Comparison of ENCODE assay signal across 8 cellular contexts in the genomic region with DNA sequence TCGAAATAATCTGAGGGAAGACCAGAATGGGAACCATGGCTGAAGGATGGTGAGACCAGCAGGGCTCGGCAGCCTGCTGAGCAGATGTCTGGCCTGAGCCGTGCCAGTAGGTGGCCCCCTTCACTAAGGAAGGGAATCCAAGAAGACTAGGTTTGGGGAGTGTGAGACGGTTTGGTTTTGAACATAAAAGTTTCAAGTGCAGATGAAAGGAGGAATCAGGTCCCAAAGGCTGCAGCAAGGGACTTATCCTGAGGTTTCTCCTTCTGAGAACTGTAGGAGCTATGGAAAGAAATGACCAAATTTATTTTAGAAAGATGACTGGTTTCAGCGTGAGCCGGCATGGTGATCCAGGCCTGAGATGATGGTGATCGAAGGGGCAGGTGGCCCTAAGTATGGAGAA. TPM values are rescaled to one million over a fixed set of nuclear protein-coding genes. Genes with fewer than 3 reads are reported as not detected.
DNase-seq lines count a peak whose midpoint lies in the region; ATAC-seq and TF ChIP-seq lines count a peak whose summit lies in the region.

No MANE protein-coding gene starts in this region.

- no peak overlapping the region for H3K4me3 Mint-ChIP-seq in activated CD8-positive, alpha-beta memory T cell treated with anti-CD3 and anti-CD28 coated beads, Interleukin-2, amount 10 ng/mL, durations not matched to agents 7 days and 5 days
- H3K4me3 Mint-ChIP-seq in endothelial cell (ENCODE audit: unreplicated experiment), result no peak overlapping the region
- peak overlapping the region in 3 of 8 donors; percentile 8 to 50 (median 12) for H3K4me3 Mint-ChIP-seq in naive B cell

- ATAC-seq in activated CD8-positive, alpha-beta memory T cell treated with anti-CD3 and anti-CD28 coated beads, Interleukin-2, amount 10 ng/mL, durations not matched to agents 7 days and 5 days, result no peak
- ATAC-seq in naive B cell (ENCODE audit: low read depth in 2 of 2) (no peak), HG03432 (IDR thresholded peaks at IDR 0.05; ENCODE audit: unreplicated experiment) (no peak)

- peak; percentile 63 for TF ChIP-seq CTCF in endothelial cell (IDR thresholded peaks at IDR 0.05; ENCODE audit: unreplicated experiment)

- H3K27ac Mint-ChIP-seq in activated CD8-positive, alpha-beta memory T cell treated with anti-CD3 and anti-CD28 coated beads, Interleukin-2, amount 10 ng/mL, durations not matched to agents 7 days and 5 days, result no peak overlapping the region
- H3K27ac Mint-ChIP-seq in endothelial cell (ENCODE audit: unreplicated experiment) (no peak overlapping the region), naive B cell (peak overlapping the region in 4 of 6 donors; percentile 24 to 59 (median 46))

- DNase-seq in AML-193 (lab: John Stamatoyannopoulos, UW) (peak; percentile 61 to 64), HCEC 1CT (peak; percentile 63), NOMO-1 (lab: John Stamatoyannopoulos, UW; ENCODE audit: unreplicated experiment in 2 of 2) (peak; percentile 50 to 60), endothelial cell (ENCODE audit: low spot score) (peak; percentile 72), naive B cell (peak; percentile 58)
- DNase-seq in activated CD8-positive, alpha-beta memory T cell treated with anti-CD3 and anti-CD28 coated beads, Interleukin-2, amount 10 ng/mL, durations not matched to agents 7 days and 5 days, result peak; percentile 84
- peak; percentile 50 to 73 (median 68) for DNase-seq in stimulated activated naive CD4-positive, alpha-beta T cell (lab: John Stamatoyannopoulos, UW)

- peaks cover 2% of the 10 kb centered on the region for H3K27me3 Mint-ChIP-seq in activated CD8-positive, alpha-beta memory T cell treated with anti-CD3 and anti-CD28 coated beads, Interleukin-2, amount 10 ng/mL, durations not matched to agents 7 days and 5 days
- H3K27me3 Mint-ChIP-seq in endothelial cell (ENCODE audit: unreplicated experiment) (peaks cover 5% of the 10 kb centered on the region), naive B cell (no peaks in the 10 kb centered on the region)

- H3K4me1 Mint-ChIP-seq in activated CD8-positive, alpha-beta memory T cell treated with anti-CD3 and anti-CD28 coated beads, Interleukin-2, amount 10 ng/mL, durations not matched to agents 7 days and 5 days, result peaks cover 55% of the 10 kb centered on the region
- peaks cover 15% of the 10 kb centered on the region for H3K4me1 Mint-ChIP-seq in endothelial cell (ENCODE audit: unreplicated experiment)
- peaks cover 47 to 61% (median 56%) of the 10 kb centered on the region in 3 donors for H3K4me1 Mint-ChIP-seq in naive B cell

- CTCF ChIA-PET in activated CD8-positive, alpha-beta memory T cell treated with anti-CD3 and anti-CD28 coated beads, Interleukin-2, amount 10 ng/mL, durations not matched to agents 7 days and 5 days (lab: Charles Lee), result interaction anchor here (0.7 to 10.1 kb wide), 17 partner anchors 11 to 570 kb away, joined by 3 to 386 read pairs (median 4); a partner anchor contains a TSS

- H3K9me3 Mint-ChIP-seq in activated CD8-positive, alpha-beta memory T cell treated with anti-CD3 and anti-CD28 coated beads, Interleukin-2, amount 10 ng/mL, durations not matched to agents 7 days and 5 days (ENCODE audit: low read depth), result no peaks in the 10 kb centered on the region
- H3K9me3 Mint-ChIP-seq in endothelial cell (ENCODE audit: unreplicated experiment) (no peaks in the 10 kb centered on the region), naive B cell (no peaks in the 10 kb centered on the region)

- H3K36me3 Mint-ChIP-seq in activated CD8-positive, alpha-beta memory T cell treated with anti-CD3 and anti-CD28 coated beads, Interleukin-2, amount 10 ng/mL, durations not matched to agents 7 days and 5 days, result no peaks in the 10 kb centered on the region
- H3K36me3 Mint-ChIP-seq in endothelial cell (ENCODE audit: low read depth, unreplicated experiment) (no peaks in the 10 kb centered on the region), naive B cell (peaks cover 7 to 8% of the 10 kb centered on the region in 2 donors)

RNA-seq across cellular contexts. Expression of a gene that starts 4.6 kb away (rescaled TPM):
- 10 to 100 TPM; 22.9 to 30.5 TPM for total RNA-seq in activated CD8-positive, alpha-beta memory T cell treated with anti-CD3 and anti-CD28 coated beads, Interleukin-2, amount 10 ng/mL, durations not matched to agents 7 days and 5 days
- total RNA-seq in endothelial cell (ENCODE audit: unreplicated experiment), result 28.2 TPM
- polyA plus RNA-seq in naive B cell (ENCODE audit: low read depth in 6 of 6), result 100 to 1,000 TPM; 101 to 163 (median 112) TPM

RNA-seq across cellular contexts. Expression of a gene that starts 28.1 kb away (rescaled TPM):
- not detected for total RNA-seq in activated CD8-positive, alpha-beta memory T cell treated with anti-CD3 and anti-CD28 coated beads, Interleukin-2, amount 10 ng/mL, durations not matched to agents 7 days and 5 days
- total RNA-seq in endothelial cell (ENCODE audit: unreplicated experiment), result 0.80 TPM
- not detected for polyA plus RNA-seq in naive B cell (ENCODE audit: low read depth in 6 of 6)

RNA-seq across cellular contexts. Expression of a gene that starts 32.0 kb away (rescaled TPM):
- total RNA-seq in activated CD8-positive, alpha-beta memory T cell treated with anti-CD3 and anti-CD28 coated beads, Interleukin-2, amount 10 ng/mL, durations not matched to agents 7 days and 5 days, result not detected
- 1.7 TPM for total RNA-seq in endothelial cell (ENCODE audit: unreplicated experiment)
- polyA plus RNA-seq in naive B cell (ENCODE audit: low read depth in 6 of 6), result not detected

Comparison
In these comparisons a context has a peak if more than half of its experiments do, and no peak if none do; other contexts are left out.
1. H3K27ac Mint-ChIP-seq: peak in naive B cell (4 of 6); none in activated CD8-positive, alpha-beta memory T cell treated with anti-CD3 and anti-CD28 coated beads, Interleukin-2, amount 10 ng/mL, durations not matched to agents 7 days and 5 days (single experiment) and endothelial cell (single experiment).
2. Peak in every context shown above with its lines, with median percentiles within 50 percentile points of each other: DNase-seq.